In genomic region chr15:85563731-85564130, GRCh38 we compare ENCODE assay signal across 29 cellular contexts.
DNase-seq lines count a peak whose midpoint lies in the region; ATAC-seq and TF ChIP-seq lines count a peak whose summit lies in the region.
"Had no signal": no experiment of that assay in that cellular context is flagged by ENCODE, and none has a peak within 500 bp of the region (broad histone marks: within the 10 kb centered on the region; RNA-seq: fewer than 3 reads in every experiment).

No MANE protein-coding gene starts in this region.

- TF ChIP-seq CTCF in body of pancreas (IDR thresholded peaks at IDR 0.05) (no peak), type B pancreatic cell (conservative IDR thresholded peaks at IDR 0.05) (no peak)

- H3K9me2 ChIP-seq in GM23248 (ENCODE audit: insufficient read depth), result no peaks in the 10 kb centered on the region
- H3K9me2 ChIP-seq: SK-N-SH had no signal

- 95 to 100% methylated on average over 1 of the region's 1 CpG for WGBS in GM23248 (ENCODE audit: low coverage in 1 of 2, low lambda C conversion rate in 2 of 2, missing lambda C conversion rate in 2 of 2), 2 experiments
- WGBS in body of pancreas, 2 donors, result 14 to 17% methylated on average over 1 of the region's 1 CpG

- H3K9ac ChIP-seq in GM23248, result no peak overlapping the region
- H3K9ac ChIP-seq: SK-N-SH had no signal

- no peak overlapping the region for H3K4me3 Mint-ChIP-seq in memory B cell
- H3K4me3 Mint-ChIP-seq in type B pancreatic cell, result no peak overlapping the region
- H3K4me3 Mint-ChIP-seq: natural killer cell treated with Interleukin-12 subunit alpha and Interleukin-12 subunit beta and Interleukin-15 and Interleukin-18, amount 100 ng/mL, for 72 hours; stimulated activated naive CD8-positive, alpha-beta T cell treated with anti-CD3 and anti-CD28 coated beads, Interleukin-15, Interleukin-2, amounts not matched to agents 100 ng/mL and 50 ng/mL, for 24 hours; T-helper 1 cell treated with Interleukin-12 subunit alpha and Interleukin-12 subunit beta and Interleukin-4 antibody, amounts not matched to agents 30 μg/mL and 1 μg/mL, for 36 hours had no signal

- H3K36me3 Mint-ChIP-seq in memory B cell (peaks cover 7% of the 10 kb centered on the region), type B pancreatic cell (no peaks in the 10 kb centered on the region)
- H3K36me3 Mint-ChIP-seq: natural killer cell treated with Interleukin-12 subunit alpha and Interleukin-12 subunit beta and Interleukin-15 and Interleukin-18, amount 100 ng/mL, for 72 hours had no signal

- DNase-seq in GM23248, result no peak
- no peak for DNase-seq in body of pancreas
- no peak for DNase-seq in memory B cell (ENCODE audit: low spot score in 2 of 2)
- DNase-seq in type B pancreatic cell (ENCODE audit: extremely low spot score, unreplicated experiment), result no peak
- no peak for DNase-seq in activated T-cell treated with anti-CD3 and anti-CD28 coated beads, Interleukin-2, amount 50 U/mL, for 48 hours
- no peak for DNase-seq in NCI-H524 treated with DMSO at 0.1 percent for 48 hours (lab: John Stamatoyannopoulos, UW)
- no peak for DNase-seq in NCI-H446 (lab: John Stamatoyannopoulos, UW)
- DNase-seq: activated CD4-positive, alpha-beta T cell treated with anti-CD3 and anti-CD28 coated beads, Interleukin-2, amount 50 U/mL, for 48 hours; activated CD4-positive, CD25-positive, alpha-beta regulatory T cell treated with anti-CD3 and anti-CD28 coated beads, Interleukin-2, amount 50 U/mL, for 72 hours; activated naive CD4-positive, alpha-beta T cell; DMS79 treated with DMSO at 0.1 percent for 48 hours; dorsolateral prefrontal cortex; esophagus squamous epithelium; foreskin keratinocyte; GDM1; heart right ventricle; kidney; NCI-H1048; NCI-H187; NCI-H510A treated with DMSO at 0.1 percent for 48 hours; NK-92 treated with Interleukin-12 subunit alpha and Interleukin-12 subunit beta, amount 100 ng/mL, for 24 hours; ovary; SK-N-SH; stimulated activated CD4-positive, alpha-beta T cell treated with anti-CD3 and anti-CD28 coated beads, Interleukin-2, amount 100 ng/mL, for 24 hours had no signal

- peak overlapping the region; percentile 44 for H3K4me2 ChIP-seq in GM23248 (ENCODE audit: unreplicated experiment)
- H3K4me2 ChIP-seq: SK-N-SH had no signal

- no peak overlapping the region for H2AFZ ChIP-seq in GM23248

- H3K9me3 Mint-ChIP-seq in memory B cell, result no peaks in the 10 kb centered on the region
- H3K9me3 Mint-ChIP-seq in type B pancreatic cell, result no peaks in the 10 kb centered on the region
- H3K9me3 Mint-ChIP-seq: natural killer cell treated with Interleukin-12 subunit alpha and Interleukin-12 subunit beta and Interleukin-15 and Interleukin-18, amount 100 ng/mL, for 72 hours; stimulated activated naive CD8-positive, alpha-beta T cell treated with anti-CD3 and anti-CD28 coated beads, Interleukin-15, Interleukin-2, amounts not matched to agents 100 ng/mL and 50 ng/mL, for 24 hours; T-helper 1 cell treated with Interleukin-12 subunit alpha and Interleukin-12 subunit beta and Interleukin-4 antibody, amounts not matched to agents 30 μg/mL and 1 μg/mL, for 36 hours had no signal

- H3K27ac ChIP-seq in GM23248, result no peak overlapping the region
- H3K27ac ChIP-seq in body of pancreas, result peak overlapping the region; percentile 59 to 86 (median 83)
- H3K27ac ChIP-seq: dorsolateral prefrontal cortex, foreskin keratinocyte, ovary had no signal

- ATAC-seq in body of pancreas, result no peak
- no peak for ATAC-seq in memory B cell (ENCODE audit: low read depth)
- ATAC-seq: foreskin keratinocyte; natural killer cell treated with Interleukin-12 subunit alpha and Interleukin-12 subunit beta and Interleukin-15 and Interleukin-18, amount 100 ng/mL, for 72 hours had no signal

- intact Hi-C loops in body of pancreas (cut with DNase I), result no loop called here

- no peaks in the 10 kb centered on the region for H3K27me3 Mint-ChIP-seq in memory B cell
- H3K27me3 Mint-ChIP-seq in type B pancreatic cell, result no peaks in the 10 kb centered on the region
- H3K27me3 Mint-ChIP-seq: natural killer cell treated with Interleukin-12 subunit alpha and Interleukin-12 subunit beta and Interleukin-15 and Interleukin-18, amount 100 ng/mL, for 72 hours; stimulated activated naive CD8-positive, alpha-beta T cell treated with anti-CD3 and anti-CD28 coated beads, Interleukin-15, Interleukin-2, amounts not matched to agents 100 ng/mL and 50 ng/mL, for 24 hours had no signal

- H3K79me2 ChIP-seq in GM23248 (ENCODE audit: insufficient read depth), result peaks cover 36% of the 10 kb centered on the region

- H3K27ac Mint-ChIP-seq in memory B cell (peak overlapping the region; percentile 53), type B pancreatic cell (peak overlapping the region; percentile 69)
- H3K27ac Mint-ChIP-seq: natural killer cell treated with Interleukin-12 subunit alpha and Interleukin-12 subunit beta and Interleukin-15 and Interleukin-18, amount 100 ng/mL, for 72 hours; stimulated activated naive CD8-positive, alpha-beta T cell treated with anti-CD3 and anti-CD28 coated beads, Interleukin-15, Interleukin-2, amounts not matched to agents 100 ng/mL and 50 ng/mL, for 24 hours; T-helper 1 cell treated with Interleukin-12 subunit alpha and Interleukin-12 subunit beta and Interleukin-4 antibody, amounts not matched to agents 30 μg/mL and 1 μg/mL, for 36 hours had no signal

- no peaks in the 10 kb centered on the region for H3K27me3 ChIP-seq in GM23248 (replicated peaks; ENCODE audit: insufficient read depth)
- H3K27me3 ChIP-seq in body of pancreas, result no peaks in the 10 kb centered on the region
- H3K27me3 ChIP-seq: BLaER1 treated with 17β-estradiol and CSF1 and Interleukin-3, amounts not matched to agents 10 nM and 100 nM; dorsolateral prefrontal cortex; esophagus squamous epithelium; foreskin keratinocyte; heart right ventricle; ovary had no signal

- in situ Hi-C loops in GM23248 (cut with MboI), result no loop called here

- H3K36me3 ChIP-seq in GM23248 (ENCODE audit: low read depth) (no peaks in the 10 kb centered on the region), body of pancreas (replicated peaks in 1 of 2; ENCODE audit: insufficient read depth in 1 of 2, low read depth in 2 of 2) (no peaks in the 10 kb centered on the region)
- H3K36me3 ChIP-seq: ovary, thoracic aorta had no signal

- H3K4me1 ChIP-seq in GM23248 (ENCODE audit: insufficient read depth) (peaks cover 5% of the 10 kb centered on the region), body of pancreas (peaks cover 27% of the 10 kb centered on the region)
- H3K4me1 ChIP-seq: foreskin keratinocyte had no signal

- no peaks in the 10 kb centered on the region for H3K9me3 ChIP-seq in GM23248 (ENCODE audit: low read depth)
- H3K9me3 ChIP-seq in body of pancreas, result no peaks in the 10 kb centered on the region
- H3K9me3 ChIP-seq: BLaER1 treated with 17β-estradiol and CSF1 and Interleukin-3, amounts not matched to agents 10 nM and 100 nM; esophagus squamous epithelium; heart right ventricle; ovary; SK-N-SH; thoracic aorta had no signal

- H4K20me1 ChIP-seq in GM23248 (ENCODE audit: insufficient read depth), result no peaks in the 10 kb centered on the region; the same call in 1 of the 2 replicates

- no peaks in the 10 kb centered on the region for H3F3A ChIP-seq in GM23248 (ENCODE audit: insufficient read depth)

- no peak overlapping the region for H3K4me3 ChIP-seq in GM23248
- H3K4me3 ChIP-seq in body of pancreas, result no peak overlapping the region
- H3K4me3 ChIP-seq: BLaER1 treated with 17β-estradiol and CSF1 and Interleukin-3, amounts not matched to agents 10 nM and 100 nM; dorsolateral prefrontal cortex; esophagus squamous epithelium; heart right ventricle; ovary; thoracic aorta had no signal

- TF ChIP-seq POLR2A in body of pancreas (IDR thresholded peaks at IDR 0.05), result no peak

- H3K4me1 Mint-ChIP-seq in memory B cell (peaks cover 16% of the 10 kb centered on the region), type B pancreatic cell (ENCODE audit: unreplicated experiment) (peaks cover 22% of the 10 kb centered on the region)
